ENCODE assay signal across 2 cellular contexts in the genomic region with DNA sequence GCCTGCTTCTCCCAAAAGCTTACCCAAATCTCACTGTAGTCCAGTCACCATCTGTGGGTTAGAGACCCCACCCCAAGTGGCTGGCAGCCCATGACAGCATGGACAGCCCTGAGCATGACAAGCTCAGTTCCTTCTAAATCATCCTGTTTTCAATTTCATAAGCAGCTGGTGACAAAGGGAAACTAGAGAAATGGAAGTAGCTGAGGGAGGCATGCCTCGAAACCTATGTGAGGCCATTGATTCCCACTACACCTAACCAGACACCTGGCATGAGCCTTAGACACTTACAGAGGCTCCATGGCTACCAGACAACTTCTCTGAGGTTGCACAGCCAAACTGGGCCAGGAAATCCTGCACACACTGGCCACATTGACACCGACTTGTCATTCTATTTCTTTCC.
TF ChIP-seq lines count a peak whose summit lies in the region.

No MANE protein-coding gene starts in this region.

TF ChIP-seq in HepG2, 621 proteins besides CTCF, POLR2A, EP300 and RAD21 (continued from another document):
- TF ChIP-seq, protein P1, sequence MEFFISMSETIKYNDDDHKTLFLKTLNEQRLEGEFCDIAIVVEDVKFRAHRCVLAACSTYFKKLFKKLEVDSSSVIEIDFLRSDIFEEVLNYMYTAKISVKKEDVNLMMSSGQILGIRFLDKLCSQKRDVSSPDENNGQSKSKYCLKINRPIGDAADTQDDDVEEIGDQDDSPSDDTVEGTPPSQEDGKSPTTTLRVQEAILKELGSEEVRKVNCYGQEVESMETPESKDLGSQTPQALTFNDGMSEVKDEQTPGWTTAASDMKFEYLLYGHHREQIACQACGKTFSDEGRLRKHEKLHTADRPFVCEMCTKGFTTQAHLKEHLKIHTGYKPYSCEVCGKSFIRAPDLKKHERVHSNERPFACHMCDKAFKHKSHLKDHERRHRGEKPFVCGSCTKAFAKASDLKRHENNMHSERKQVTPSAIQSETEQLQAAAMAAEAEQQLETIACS (CRISPR knock-in tag; IDR thresholded peaks at IDR 0.05), result no peak
- no peak for TF ChIP-seq ZKSCAN1 (IDR thresholded peaks at IDR 0.05; ENCODE audit: low read length)
- no peak for TF ChIP-seq ZNF891 (CRISPR knock-in tag; IDR thresholded peaks at IDR 0.05)
- TF ChIP-seq RAD51 (IDR thresholded peaks at IDR 0.05; ENCODE audit: borderline replicate concordance), result no peak
- no peak for TF ChIP-seq ZNF570 (CRISPR knock-in tag; IDR thresholded peaks at IDR 0.05; ENCODE audit: borderline replicate concordance)
- no peak for TF ChIP-seq ZNF644 (CRISPR knock-in tag; IDR thresholded peaks at IDR 0.05; ENCODE audit: low read depth)
- no peak for TF ChIP-seq TBX3 (IDR thresholded peaks at IDR 0.05; ENCODE audit: borderline replicate concordance)
- no peak for TF ChIP-seq PAWR (CRISPR knock-in tag; IDR thresholded peaks at IDR 0.05; ENCODE audit: borderline replicate concordance)
- no peak for TF ChIP-seq MED8 (CRISPR knock-in tag; IDR thresholded peaks at IDR 0.05; ENCODE audit: insufficient replicate concordance)
- TF ChIP-seq ZSCAN30 (CRISPR knock-in tag; IDR thresholded peaks at IDR 0.05), result no peak
- no peak for TF ChIP-seq SRF (IDR thresholded peaks at IDR 0.05; ENCODE audit: low read depth, low read length)
- TF ChIP-seq CCDC6 (CRISPR knock-in tag; IDR thresholded peaks at IDR 0.05), result no peak
- TF ChIP-seq ZNF7 (CRISPR knock-in tag; IDR thresholded peaks at IDR 0.05), result no peak
- no peak for TF ChIP-seq ZNF30 (CRISPR knock-in tag; IDR thresholded peaks at IDR 0.05)
- TF ChIP-seq ZFP37 (CRISPR knock-in tag; IDR thresholded peaks at IDR 0.05; ENCODE audit: borderline replicate concordance), result no peak
- TF ChIP-seq ARHGAP35 (CRISPR knock-in tag; IDR thresholded peaks at IDR 0.05; ENCODE audit: borderline replicate concordance), result no peak
- no peak for TF ChIP-seq FOXK2 (IDR thresholded peaks at IDR 0.05)
- TF ChIP-seq ZNF660 (CRISPR knock-in tag; IDR thresholded peaks at IDR 0.05; ENCODE audit: borderline replicate concordance, low read depth), result no peak
- no peak for TF ChIP-seq RORA (CRISPR knock-in tag; IDR thresholded peaks at IDR 0.05)

TF ChIP-seq in HCT116, 20 proteins besides CTCF, POLR2A, EP300 and RAD21 (continued from another document):
- no peak for TF ChIP-seq ZNF274 (IDR thresholded peaks at IDR 0.05; ENCODE audit: low read depth, low read length)
- TF ChIP-seq, protein P2, sequence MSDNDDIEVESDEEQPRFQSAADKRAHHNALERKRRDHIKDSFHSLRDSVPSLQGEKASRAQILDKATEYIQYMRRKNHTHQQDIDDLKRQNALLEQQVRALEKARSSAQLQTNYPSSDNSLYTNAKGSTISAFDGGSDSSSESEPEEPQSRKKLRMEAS (IDR thresholded peaks at IDR 0.05), result no peak
- TF ChIP-seq ZFX (IDR thresholded peaks at IDR 0.05), result no peak
- TF ChIP-seq, protein P3, sequence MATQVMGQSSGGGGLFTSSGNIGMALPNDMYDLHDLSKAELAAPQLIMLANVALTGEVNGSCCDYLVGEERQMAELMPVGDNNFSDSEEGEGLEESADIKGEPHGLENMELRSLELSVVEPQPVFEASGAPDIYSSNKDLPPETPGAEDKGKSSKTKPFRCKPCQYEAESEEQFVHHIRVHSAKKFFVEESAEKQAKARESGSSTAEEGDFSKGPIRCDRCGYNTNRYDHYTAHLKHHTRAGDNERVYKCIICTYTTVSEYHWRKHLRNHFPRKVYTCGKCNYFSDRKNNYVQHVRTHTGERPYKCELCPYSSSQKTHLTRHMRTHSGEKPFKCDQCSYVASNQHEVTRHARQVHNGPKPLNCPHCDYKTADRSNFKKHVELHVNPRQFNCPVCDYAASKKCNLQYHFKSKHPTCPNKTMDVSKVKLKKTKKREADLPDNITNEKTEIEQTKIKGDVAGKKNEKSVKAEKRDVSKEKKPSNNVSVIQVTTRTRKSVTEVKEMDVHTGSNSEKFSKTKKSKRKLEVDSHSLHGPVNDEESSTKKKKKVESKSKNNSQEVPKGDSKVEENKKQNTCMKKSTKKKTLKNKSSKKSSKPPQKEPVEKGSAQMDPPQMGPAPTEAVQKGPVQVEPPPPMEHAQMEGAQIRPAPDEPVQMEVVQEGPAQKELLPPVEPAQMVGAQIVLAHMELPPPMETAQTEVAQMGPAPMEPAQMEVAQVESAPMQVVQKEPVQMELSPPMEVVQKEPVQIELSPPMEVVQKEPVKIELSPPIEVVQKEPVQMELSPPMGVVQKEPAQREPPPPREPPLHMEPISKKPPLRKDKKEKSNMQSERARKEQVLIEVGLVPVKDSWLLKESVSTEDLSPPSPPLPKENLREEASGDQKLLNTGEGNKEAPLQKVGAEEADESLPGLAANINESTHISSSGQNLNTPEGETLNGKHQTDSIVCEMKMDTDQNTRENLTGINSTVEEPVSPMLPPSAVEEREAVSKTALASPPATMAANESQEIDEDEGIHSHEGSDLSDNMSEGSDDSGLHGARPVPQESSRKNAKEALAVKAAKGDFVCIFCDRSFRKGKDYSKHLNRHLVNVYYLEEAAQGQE (IDR thresholded peaks at IDR 0.05; ENCODE audit: low read depth), result no peak
- TF ChIP-seq, protein P4, sequence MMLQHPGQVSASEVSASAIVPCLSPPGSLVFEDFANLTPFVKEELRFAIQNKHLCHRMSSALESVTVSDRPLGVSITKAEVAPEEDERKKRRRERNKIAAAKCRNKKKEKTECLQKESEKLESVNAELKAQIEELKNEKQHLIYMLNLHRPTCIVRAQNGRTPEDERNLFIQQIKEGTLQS (IDR thresholded peaks at IDR 0.05), result no peak
- no peak for TF ChIP-seq EGR1 (IDR thresholded peaks at IDR 0.05; ENCODE audit: low read depth)
- no peak for TF ChIP-seq SP1 (IDR thresholded peaks at IDR 0.05; ENCODE audit: low read depth)
